Comparison of ENCODE assay signal across 10 cellular contexts in genomic region chr16:705748-706188, GRCh38. TPM values are rescaled to one million over a fixed set of nuclear protein-coding genes. Genes with fewer than 3 reads are reported as not detected.
DNase-seq lines count a peak whose midpoint lies in the region; ATAC-seq, FAIRE-seq and TF ChIP-seq lines count a peak whose summit lies in the region.
"Had no signal": no experiment of that assay in that cellular context is flagged by ENCODE, and none has a peak within 500 bp of the region (broad histone marks: within the 10 kb centered on the region; RNA-seq: fewer than 3 reads in every experiment).

TSS of gene FBXL16 (minus strand) at chr16:705801. CDS start at chr16:697405, 8,396 bp downstream.

- no peak for TF ChIP-seq RAD21 in H1 (IDR thresholded peaks at IDR 0.05 in 1 of 2, conservative IDR thresholded peaks at IDR 0.05 in 1 of 2; ENCODE audit: low read depth in 2 of 2, low read length in 2 of 2)

- no peak within 1 kb of the TSS for H3K4ac ChIP-seq in H1 (replicated peaks; ENCODE audit: insufficient read length, low read depth, low read length)

- no peak within 1 kb of the TSS for H2AK5ac ChIP-seq in H1 (ENCODE audit: low read depth, low read length)

- H2BK20ac ChIP-seq in H1 (ENCODE audit: low read length) = no peak within 1 kb of the TSS

- H3K4me2 ChIP-seq in H1 (ENCODE audit: insufficient read depth in 1 of 2, low read depth in 2 of 2, low read length in 2 of 2) = peak within 1 kb of the TSS; percentile 66 to 92

- H3K27me3 Mint-ChIP-seq in activated naive CD4-positive, alpha-beta T cell treated with anti-CD3 and anti-CD28 coated beads, Interleukin-2, amount 10 ng/mL, durations not matched to agents 7 days and 5 days = peaks cover 92% of the 10 kb centered on the region

- H4K8ac ChIP-seq in H1 (ENCODE audit: extremely low read depth, insufficient read depth, low read length) = peak within 1 kb of the TSS; percentile 85

- H3K9ac ChIP-seq in H1 (replicated peaks in 1 of 4; ENCODE audit: extremely low read depth in 1 of 4, low read depth in 3 of 4, low read length in 3 of 4) = no peak within 1 kb of the TSS

- no peak within 1 kb of the TSS for H2AFZ ChIP-seq in H1 (ENCODE audit: low read length)

- H2BK12ac ChIP-seq in H1 (ENCODE audit: low read depth, low read length) = no peak within 1 kb of the TSS

- TF ChIP-seq EP300 in H1 (IDR thresholded peaks at IDR 0.05; ENCODE audit: borderline replicate concordance in 1 of 2, low read depth in 2 of 2, low read length in 2 of 2) = no peak

- H3K23me2 ChIP-seq in H1 (ENCODE audit: low read depth, low read length) = peaks cover 12% of the 10 kb centered on the region; the same call in 1 of the 2 replicates

- H2BK120ac ChIP-seq in H1 (replicated peaks; ENCODE audit: low read depth, low read length) = no peak within 1 kb of the TSS

- CTCF ChIA-PET in H1 (lab: Charles Lee; ENCODE audit: partially characterized antibody) = interaction anchor here (1.1 to 33.4 kb wide), 3 partner anchors 20 to 349 kb away, joined by 3 to 977 read pairs (median 5); partner anchors contain the start of genes ANTKMT, CCDC78, CIAO3 and HAGHL
- CTCF ChIA-PET in activated naive CD4-positive, alpha-beta T cell treated with anti-CD3 and anti-CD28 coated beads, Interleukin-2, amount 10 ng/mL, durations not matched to agents 7 days and 5 days (lab: Charles Lee) = no interaction called here

- no peaks in the 10 kb centered on the region for H3K9me3 ChIP-seq in H1 (ENCODE audit: insufficient read depth in 2 of 2, low read depth in 1 of 2, low read length in 1 of 2)

- no peak for FAIRE-seq in H1 (lab: Jason Lieb, UNC)

- POLR2A ChIA-PET in H1 (lab: Charles Lee; ENCODE audit: partially characterized antibody) = interaction anchor here (1.8 to 2.0 kb wide), 2 partner anchors 16 to 19 kb away, joined by 4 to 12 read pairs; partner anchors contain the start of gene WDR24

- TF ChIP-seq CTCF in H1 (IDR thresholded peaks at IDR 0.05; ENCODE audit: control extremely low read depth in 1 of 3, insufficient read depth in 1 of 3, low read depth in 1 of 3, low read length in 3 of 3) = no peak

- H3K9me3 Mint-ChIP-seq in activated naive CD4-positive, alpha-beta T cell treated with anti-CD3 and anti-CD28 coated beads, Interleukin-2, amount 10 ng/mL, durations not matched to agents 7 days and 5 days = no peaks in the 10 kb centered on the region

- no peaks in the 10 kb centered on the region for H3K36me3 Mint-ChIP-seq in activated naive CD4-positive, alpha-beta T cell treated with anti-CD3 and anti-CD28 coated beads, Interleukin-2, amount 10 ng/mL, durations not matched to agents 7 days and 5 days

- H3K4me1 Mint-ChIP-seq in activated naive CD4-positive, alpha-beta T cell treated with anti-CD3 and anti-CD28 coated beads, Interleukin-2, amount 10 ng/mL, durations not matched to agents 7 days and 5 days = peaks cover 3% of the 10 kb centered on the region

- no peak within 1 kb of the TSS for H3K14ac ChIP-seq in H1 (ENCODE audit: insufficient read length)

- no peaks in the 10 kb centered on the region for H3K79me2 ChIP-seq in H1 (ENCODE audit: control insufficient read depth in 1 of 2, insufficient read depth in 2 of 2, low read length in 2 of 2)

- H3K27me3 ChIP-seq in H1 (replicated peaks in 1 of 4; ENCODE audit: control insufficient read depth in 3 of 4, extremely low read depth in 1 of 4, insufficient read depth in 3 of 4, low read length in 3 of 4) = peaks cover 58 to 91% (median 77%) of the 10 kb centered on the region in 4 experiments

- peaks cover 8 to 26% of the 10 kb centered on the region in 2 experiments for H4K20me1 ChIP-seq in H1 (replicated peaks in 1 of 2; ENCODE audit: control insufficient read depth in 1 of 2, insufficient read depth in 2 of 2, low read length in 2 of 2)

- H2BK15ac ChIP-seq in H1 (ENCODE audit: low read length) = no peak within 1 kb of the TSS

- no peaks in the 10 kb centered on the region for H3K79me1 ChIP-seq in H1 (ENCODE audit: low read depth, low read length)

- TF ChIP-seq POLR2A in H1 (IDR thresholded peaks at IDR 0.05; ENCODE audit: control extremely low read depth in 1 of 2, low read depth in 2 of 2, low read length in 2 of 2) = no peak

- no CpG with 5 or more reads among the region's 74 CpGs for WGBS in H1 (ENCODE audit: extremely low coverage in 1 of 2, insufficient coverage in 1 of 2, insufficient read length in 1 of 2, insufficient replicate concordance in 2 of 2, low coverage in 1 of 2, low lambda C conversion rate in 2 of 2, missing lambda C conversion rate in 1 of 2), 2 experiments

- no peak within 1 kb of the TSS for H3K56ac ChIP-seq in H1 (replicated peaks; ENCODE audit: insufficient read length, low read depth, low read length)

- ATAC-seq in GM21390 (IDR thresholded peaks at IDR 0.05; ENCODE audit: unreplicated experiment) = no peak

- no peak within 1 kb of the TSS for H2BK5ac ChIP-seq in H1 (ENCODE audit: low read depth, low read length)

- no peaks in the 10 kb centered on the region for H3K36me3 ChIP-seq in H1 (ENCODE audit: control insufficient read depth in 2 of 4, insufficient read depth in 4 of 4, low read length in 3 of 4)

- H3K27ac ChIP-seq in H1 (ENCODE audit: low read depth, low read length) = no peak within 1 kb of the TSS

- DNase-seq in NCI-H2081 (lab: John Stamatoyannopoulos, UW) (peak; percentile 58 to 68), NCI-H2081 treated with DMSO at 0.1 percent for 48 hours (lab: John Stamatoyannopoulos, UW) (no peak), NCI-H226 (peak; percentile 28), H1 (ENCODE audit: low read depth in 1 of 2, low spot score in 2 of 2) (peak in 1 of 2 experiments; percentile 56), posterior cingulate gyrus (peak in 8 of 10 donors; percentile 64 to 96 (median 75)), foreskin melanocyte (no peak)
- DNase-seq in activated naive CD4-positive, alpha-beta T cell treated with anti-CD3 and anti-CD28 coated beads, Interleukin-2, amount 10 ng/mL, durations not matched to agents 7 days and 5 days = no peak
- DNase-seq: activated T-cell treated with anti-CD3 and anti-CD28 coated beads, Interleukin-2, amount 50 U/mL, for 1 hour; islet precursor cell had no signal

- H3K4me3 Mint-ChIP-seq in activated naive CD4-positive, alpha-beta T cell treated with anti-CD3 and anti-CD28 coated beads, Interleukin-2, amount 10 ng/mL, durations not matched to agents 7 days and 5 days = no peak within 1 kb of the TSS

- H3K18ac ChIP-seq in H1 (ENCODE audit: extremely low read depth, low read length) = no peak within 1 kb of the TSS; the same call in 1 of the 2 replicates

- H4K5ac ChIP-seq in H1 (ENCODE audit: insufficient read length, low read depth, low read length) = no peak within 1 kb of the TSS

- no peak within 1 kb of the TSS for H4K91ac ChIP-seq in H1 (replicated peaks; ENCODE audit: insufficient read length, low read length)

- peak within 1 kb of the TSS; percentile 34 to 69 (median 50) for H3K4me3 ChIP-seq in H1 (ENCODE audit: extremely low read depth in 1 of 4, insufficient read depth in 2 of 4, low read depth in 3 of 4, low read length in 4 of 4)

- no peak within 1 kb of the TSS for H3K27ac Mint-ChIP-seq in activated naive CD4-positive, alpha-beta T cell treated with anti-CD3 and anti-CD28 coated beads, Interleukin-2, amount 10 ng/mL, durations not matched to agents 7 days and 5 days

- no peak within 1 kb of the TSS for H3K23ac ChIP-seq in H1 (ENCODE audit: insufficient read length)

- H3K4me1 ChIP-seq in H1 (replicated peaks in 1 of 4; ENCODE audit: control insufficient read depth in 3 of 4, insufficient read depth in 4 of 4, low read length in 3 of 4) = peaks cover 0 to 9% (median 5%) of the 10 kb centered on the region in 4 experiments; a peak in 4 of 7 replicates

- intact Hi-C loops in posterior cingulate gyrus (cut with DNase I) = no loop called here

TF ChIP-seq in H1, 55 proteins besides CTCF, POLR2A, EP300 and RAD21:
- TF ChIP-seq CHD1 (IDR thresholded peaks at IDR 0.05; ENCODE audit: low read depth, low read length) (no peak), SAP30 (IDR thresholded peaks at IDR 0.05; ENCODE audit: insufficient read depth, insufficient replicate concordance, low read length) (no peak), SP2 (IDR thresholded peaks at IDR 0.05; ENCODE audit: low read length) (no peak), SP4 (IDR thresholded peaks at IDR 0.05; ENCODE audit: low read length) (no peak), KDM5A (IDR thresholded peaks at IDR 0.05; ENCODE audit: low read length) (no peak), KDM1A (IDR thresholded peaks at IDR 0.05; ENCODE audit: borderline replicate concordance, low read length) (no peak), RXRA (IDR thresholded peaks at IDR 0.05; ENCODE audit: insufficient read depth, low read depth, low read length) (no peak), SRF (IDR thresholded peaks at IDR 0.05; ENCODE audit: low read depth, low read length) (no peak)

RNA-seq across cellular contexts. Expression of gene FBXL16, which starts in this region (rescaled TPM):
- 10.3 and 12.5 TPM in 2 replicates for total RNA-seq in H1 (2021; fragmentation: NEBNext Ultra II Directional; extraction: Animal tissue kit (Norgen Biotek cat#: 25700))
- polyA plus RNA-seq in H1 (2011; rRNA removed) = 12.8 and 21.9 TPM in 2 replicates
- polyA plus RNA-seq in H1 (2011; cell fraction: cytosol; rRNA removed) = 10.8 TPM
- polyA plus RNA-seq in H1 (2011; cell fraction: nucleus; rRNA removed) = 15.2 TPM
- polyA plus RNA-seq in H1 (2012, experiment 1 of 2) = 6.9 to 31.1 TPM (median 29.9 TPM) in 4 replicates
- polyA plus RNA-seq in H1 (2012, experiment 2 of 2) = 7.1 TPM
- polyA plus RNA-seq in H1 (2013, experiment 1 of 2) = 15.8 TPM
- polyA plus RNA-seq in H1 (2013, experiment 2 of 2) = 14.3 TPM
- polyA minus RNA-seq in H1 (2011; rRNA and poly(A)+ RNA removed) = 3.3 and 3.8 TPM in 2 replicates
- 10.3 TPM for polyA minus RNA-seq in H1 (2011; cell fraction: cytosol; rRNA and poly(A)+ RNA removed)
- 7.1 TPM for polyA minus RNA-seq in H1 (2011; cell fraction: nucleus; rRNA and poly(A)+ RNA removed)

Comparison
In these comparisons a context has a peak if more than half of its experiments do, and no peak if none do; other contexts are left out.
1. DNase-seq: peak in NCI-H2081 (2 of 2), NCI-H226 (single experiment) and posterior cingulate gyrus (8 of 10); none in NCI-H2081 treated with DMSO at 0.1 percent for 48 hours (single experiment), foreskin melanocyte (single experiment) and activated naive CD4-positive, alpha-beta T cell treated with anti-CD3 and anti-CD28 coated beads, Interleukin-2, amount 10 ng/mL, durations not matched to agents 7 days and 5 days (single experiment).